ENCODE assay signal across 1 cellular context in the genomic region with DNA sequence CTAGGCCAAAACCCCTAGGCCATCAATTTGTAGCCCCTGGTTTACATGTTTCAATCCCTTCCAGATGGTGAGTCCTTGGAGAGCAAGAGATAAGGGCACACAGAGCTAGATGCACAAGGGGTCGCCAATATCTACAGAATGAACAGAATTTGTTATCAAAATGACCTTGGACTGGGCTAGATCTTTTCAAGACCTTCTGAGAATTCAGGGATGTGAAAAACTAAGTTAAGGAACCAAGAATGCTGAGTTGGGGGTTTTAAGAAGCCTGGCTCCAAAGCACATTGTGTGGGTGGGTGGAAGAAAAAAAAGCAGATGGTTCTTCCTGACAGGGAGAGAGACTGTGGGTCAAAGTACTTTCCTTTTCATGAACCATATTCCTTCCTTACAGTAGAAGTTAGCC.
TF ChIP-seq lines count a peak whose summit lies in the region.

No MANE protein-coding gene starts in this region.

TF ChIP-seq in K562, 482 proteins besides CTCF, POLR2A, EP300 and RAD21 (continued from another document and continues in another):
- TF ChIP-seq, protein P1, sequence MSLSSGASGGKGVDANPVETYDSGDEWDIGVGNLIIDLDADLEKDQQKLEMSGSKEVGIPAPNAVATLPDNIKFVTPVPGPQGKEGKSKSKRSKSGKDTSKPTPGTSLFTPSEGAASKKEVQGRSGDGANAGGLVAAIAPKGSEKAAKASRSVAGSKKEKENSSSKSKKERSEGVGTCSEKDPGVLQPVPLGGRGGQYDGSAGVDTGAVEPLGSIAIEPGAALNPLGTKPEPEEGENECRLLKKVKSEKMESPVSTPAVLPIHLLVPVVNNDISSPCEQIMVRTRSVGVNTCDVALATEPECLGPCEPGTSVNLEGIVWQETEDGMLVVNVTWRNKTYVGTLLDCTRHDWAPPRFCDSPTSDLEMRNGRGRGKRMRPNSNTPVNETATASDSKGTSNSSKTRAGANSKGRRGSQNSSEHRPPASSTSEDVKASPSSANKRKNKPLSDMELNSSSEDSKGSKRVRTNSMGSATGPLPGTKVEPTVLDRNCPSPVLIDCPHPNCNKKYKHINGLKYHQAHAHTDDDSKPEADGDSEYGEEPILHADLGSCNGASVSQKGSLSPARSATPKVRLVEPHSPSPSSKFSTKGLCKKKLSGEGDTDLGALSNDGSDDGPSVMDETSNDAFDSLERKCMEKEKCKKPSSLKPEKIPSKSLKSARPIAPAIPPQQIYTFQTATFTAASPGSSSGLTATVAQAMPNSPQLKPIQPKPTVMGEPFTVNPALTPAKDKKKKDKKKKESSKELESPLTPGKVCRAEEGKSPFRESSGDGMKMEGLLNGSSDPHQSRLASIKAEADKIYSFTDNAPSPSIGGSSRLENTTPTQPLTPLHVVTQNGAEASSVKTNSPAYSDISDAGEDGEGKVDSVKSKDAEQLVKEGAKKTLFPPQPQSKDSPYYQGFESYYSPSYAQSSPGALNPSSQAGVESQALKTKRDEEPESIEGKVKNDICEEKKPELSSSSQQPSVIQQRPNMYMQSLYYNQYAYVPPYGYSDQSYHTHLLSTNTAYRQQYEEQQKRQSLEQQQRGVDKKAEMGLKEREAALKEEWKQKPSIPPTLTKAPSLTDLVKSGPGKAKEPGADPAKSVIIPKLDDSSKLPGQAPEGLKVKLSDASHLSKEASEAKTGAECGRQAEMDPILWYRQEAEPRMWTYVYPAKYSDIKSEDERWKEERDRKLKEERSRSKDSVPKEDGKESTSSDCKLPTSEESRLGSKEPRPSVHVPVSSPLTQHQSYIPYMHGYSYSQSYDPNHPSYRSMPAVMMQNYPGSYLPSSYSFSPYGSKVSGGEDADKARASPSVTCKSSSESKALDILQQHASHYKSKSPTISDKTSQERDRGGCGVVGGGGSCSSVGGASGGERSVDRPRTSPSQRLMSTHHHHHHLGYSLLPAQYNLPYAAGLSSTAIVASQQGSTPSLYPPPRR (CRISPR knock-in tag; IDR thresholded peaks at IDR 0.05; ENCODE audit: borderline replicate concordance), result no peak
- TF ChIP-seq ARID1B (IDR thresholded peaks at IDR 0.05) (peak; percentile 86), LARP7 (IDR thresholded peaks at IDR 0.05) (no peak), FOSL1 (tag; conservative IDR thresholded peaks at IDR 0.05) (no peak), HNRNPLL (IDR thresholded peaks at IDR 0.05; ENCODE audit: low read depth, low read length, poor library complexity, severe bottlenecking) (no peak), TARDBP (IDR thresholded peaks at IDR 0.05) (no peak), ZNF217 (CRISPR knock-in tag; IDR thresholded peaks at IDR 0.05) (no peak), TCF3 (CRISPR knock-in tag; IDR thresholded peaks at IDR 0.05) (peak; percentile 72), HMG20A (CRISPR knock-in tag; conservative IDR thresholded peaks at IDR 0.05) (no peak), ZNF174 (CRISPR knock-in tag; IDR thresholded peaks at IDR 0.05) (no peak), EHMT2 (IDR thresholded peaks at IDR 0.05) (0 out of 2 replicates have a peak, but pooled peaks have one; percentile 21), SAP30 (IDR thresholded peaks at IDR 0.05; ENCODE audit: borderline replicate concordance, insufficient read depth, low read depth, low read length, poor library complexity, severe bottlenecking) (no peak), CSDE1 (IDR thresholded peaks at IDR 0.05) (no peak), UBTF (IDR thresholded peaks at IDR 0.05; ENCODE audit: borderline replicate concordance in 1 of 2, low read depth in 2 of 2, low read length in 2 of 2) (no peak), DLX4 (CRISPR knock-in tag; IDR thresholded peaks at IDR 0.05) (no peak), ZNF584 (CRISPR knock-in tag; IDR thresholded peaks at IDR 0.05; ENCODE audit: low read depth) (peak; percentile 66; the same call in 1 of the 2 replicates), ZNF589 (CRISPR knock-in tag; IDR thresholded peaks at IDR 0.05; ENCODE audit: low read depth) (peak; percentile 64), ZNF384 (IDR thresholded peaks at IDR 0.05; ENCODE audit: low read depth, low read length) (peak; percentile 78), XRCC4 (IDR thresholded peaks at IDR 0.05; ENCODE audit: extremely low read depth, insufficient read depth, insufficient read length) (no peak), HDAC3 (IDR thresholded peaks at IDR 0.05; ENCODE audit: borderline replicate concordance, partially characterized antibody) (peak; percentile 42), GABPB2 (CRISPR knock-in tag; conservative IDR thresholded peaks at IDR 0.05) (no peak), ESRRA (IDR thresholded peaks at IDR 0.05; ENCODE audit: borderline replicate concordance, low read depth) (peak; percentile 91), THRAP3 (IDR thresholded peaks at IDR 0.05; ENCODE audit: borderline replicate concordance) (no peak), GTF2B (IDR thresholded peaks at IDR 0.05; ENCODE audit: extremely low read depth, insufficient read length) (no peak), ELF1 (tag; IDR thresholded peaks at IDR 0.05) (no peak), DACH1 (IDR thresholded peaks at IDR 0.05; ENCODE audit: partially characterized antibody) (no peak), RHOXF2B (CRISPR knock-in tag; conservative IDR thresholded peaks at IDR 0.05) (no peak), HMGN3 (IDR thresholded peaks at IDR 0.05; ENCODE audit: borderline replicate concordance, extremely low read depth, insufficient read length, low read depth, low read length) (no peak), ZNF197 (CRISPR knock-in tag; IDR thresholded peaks at IDR 0.05; ENCODE audit: low read depth) (no peak), CC2D1A (IDR thresholded peaks at IDR 0.05) (peak; percentile 66; the same call in 1 of the 2 replicates)
- TF ChIP-seq, protein P2, sequence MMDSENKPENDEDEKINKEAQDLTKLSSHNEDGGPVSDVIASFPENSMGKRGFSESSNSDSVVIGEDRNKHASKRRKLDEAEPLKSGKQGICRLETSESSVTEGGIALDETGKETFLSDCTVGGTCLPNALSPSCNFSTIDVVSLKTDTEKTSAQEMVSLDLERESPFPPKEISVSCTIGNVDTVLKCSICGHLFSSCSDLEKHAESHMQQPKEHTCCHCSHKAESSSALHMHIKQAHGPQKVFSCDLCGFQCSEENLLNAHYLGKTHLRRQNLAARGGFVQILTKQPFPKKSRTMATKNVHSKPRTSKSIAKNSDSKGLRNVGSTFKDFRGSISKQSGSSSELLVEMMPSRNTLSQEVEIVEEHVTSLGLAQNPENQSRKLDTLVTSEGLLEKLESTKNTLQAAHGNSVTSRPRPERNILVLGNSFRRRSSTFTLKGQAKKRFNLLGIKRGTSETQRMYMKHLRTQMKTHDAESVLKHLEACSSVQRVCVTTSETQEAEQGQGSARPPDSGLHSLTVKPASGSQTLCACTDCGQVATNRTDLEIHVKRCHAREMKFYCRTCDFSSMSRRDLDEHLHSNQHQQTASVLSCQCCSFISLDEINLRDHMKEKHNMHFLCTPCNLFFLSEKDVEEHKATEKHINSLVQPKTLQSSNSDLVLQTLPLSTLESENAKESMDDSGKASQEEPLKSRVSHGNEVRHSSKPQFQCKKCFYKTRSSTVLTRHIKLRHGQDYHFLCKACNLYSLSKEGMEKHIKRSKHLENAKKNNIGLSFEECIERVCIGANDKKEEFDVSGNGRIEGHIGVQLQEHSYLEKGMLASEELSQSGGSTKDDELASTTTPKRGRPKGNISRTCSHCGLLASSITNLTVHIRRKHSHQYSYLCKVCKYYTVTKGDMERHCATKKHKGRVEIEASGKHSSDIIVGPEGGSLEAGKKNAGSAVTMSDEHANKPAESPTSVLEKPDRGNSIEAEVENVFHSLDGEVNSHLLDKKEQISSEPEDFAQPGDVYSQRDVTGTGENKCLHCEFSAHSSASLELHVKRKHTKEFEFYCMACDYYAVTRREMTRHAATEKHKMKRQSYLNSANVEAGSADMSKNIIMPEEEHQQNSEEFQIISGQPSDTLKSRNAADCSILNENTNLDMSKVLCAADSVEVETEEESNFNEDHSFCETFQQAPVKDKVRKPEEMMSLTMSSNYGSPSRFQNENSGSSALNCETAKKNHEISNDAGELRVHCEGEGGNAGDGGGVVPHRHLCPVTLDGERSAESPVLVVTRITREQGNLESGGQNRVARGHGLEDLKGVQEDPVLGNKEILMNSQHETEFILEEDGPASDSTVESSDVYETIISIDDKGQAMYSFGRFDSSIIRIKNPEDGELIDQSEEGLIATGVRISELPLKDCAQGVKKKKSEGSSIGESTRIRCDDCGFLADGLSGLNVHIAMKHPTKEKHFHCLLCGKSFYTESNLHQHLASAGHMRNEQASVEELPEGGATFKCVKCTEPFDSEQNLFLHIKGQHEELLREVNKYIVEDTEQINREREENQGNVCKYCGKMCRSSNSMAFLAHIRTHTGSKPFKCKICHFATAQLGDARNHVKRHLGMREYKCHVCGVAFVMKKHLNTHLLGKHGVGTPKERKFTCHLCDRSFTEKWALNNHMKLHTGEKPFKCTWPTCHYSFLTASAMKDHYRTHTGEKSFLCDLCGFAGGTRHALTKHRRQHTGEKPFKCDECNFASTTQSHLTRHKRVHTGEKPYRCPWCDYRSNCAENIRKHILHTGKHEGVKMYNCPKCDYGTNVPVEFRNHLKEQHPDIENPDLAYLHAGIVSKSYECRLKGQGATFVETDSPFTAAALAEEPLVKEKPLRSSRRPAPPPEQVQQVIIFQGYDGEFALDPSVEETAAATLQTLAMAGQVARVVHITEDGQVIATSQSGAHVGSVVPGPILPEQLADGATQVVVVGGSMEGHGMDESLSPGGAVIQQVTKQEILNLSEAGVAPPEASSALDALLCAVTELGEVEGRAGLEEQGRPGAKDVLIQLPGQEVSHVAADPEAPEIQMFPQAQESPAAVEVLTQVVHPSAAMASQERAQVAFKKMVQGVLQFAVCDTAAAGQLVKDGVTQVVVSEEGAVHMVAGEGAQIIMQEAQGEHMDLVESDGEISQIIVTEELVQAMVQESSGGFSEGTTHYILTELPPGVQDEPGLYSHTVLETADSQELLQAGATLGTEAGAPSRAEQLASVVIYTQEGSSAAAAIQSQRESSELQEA (IDR thresholded peaks at IDR 0.05; ENCODE audit: low read depth), result no peak
- TF ChIP-seq, protein P3, sequence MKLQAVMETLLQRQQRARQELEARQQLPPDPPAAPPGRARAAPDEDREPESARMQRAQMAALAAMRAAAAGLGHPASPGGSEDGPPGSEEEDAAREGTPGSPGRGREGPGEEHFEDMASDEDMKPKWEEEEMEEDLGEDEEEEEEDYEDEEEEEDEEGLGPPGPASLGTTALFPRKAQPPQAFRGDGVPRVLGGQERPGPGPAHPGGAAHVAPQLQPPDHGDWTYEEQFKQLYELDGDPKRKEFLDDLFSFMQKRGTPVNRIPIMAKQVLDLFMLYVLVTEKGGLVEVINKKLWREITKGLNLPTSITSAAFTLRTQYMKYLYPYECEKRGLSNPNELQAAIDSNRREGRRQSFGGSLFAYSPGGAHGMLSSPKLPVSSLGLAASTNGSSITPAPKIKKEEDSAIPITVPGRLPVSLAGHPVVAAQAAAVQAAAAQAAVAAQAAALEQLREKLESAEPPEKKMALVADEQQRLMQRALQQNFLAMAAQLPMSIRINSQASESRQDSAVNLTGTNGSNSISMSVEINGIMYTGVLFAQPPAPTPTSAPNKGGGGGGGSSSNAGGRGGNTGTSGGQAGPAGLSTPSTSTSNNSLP (IDR thresholded peaks at IDR 0.05; ENCODE audit: borderline replicate concordance, low read depth, low read length), result peak; percentile 53; the same call in 1 of the 2 replicates
- TF ChIP-seq, protein P4, sequence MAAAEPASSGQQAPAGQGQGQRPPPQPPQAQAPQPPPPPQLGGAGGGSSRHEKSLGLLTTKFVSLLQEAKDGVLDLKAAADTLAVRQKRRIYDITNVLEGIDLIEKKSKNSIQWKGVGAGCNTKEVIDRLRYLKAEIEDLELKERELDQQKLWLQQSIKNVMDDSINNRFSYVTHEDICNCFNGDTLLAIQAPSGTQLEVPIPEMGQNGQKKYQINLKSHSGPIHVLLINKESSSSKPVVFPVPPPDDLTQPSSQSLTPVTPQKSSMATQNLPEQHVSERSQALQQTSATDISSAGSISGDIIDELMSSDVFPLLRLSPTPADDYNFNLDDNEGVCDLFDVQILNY (CRISPR knock-in tag; IDR thresholded peaks at IDR 0.05), result no peak
- TF ChIP-seq, protein P5, sequence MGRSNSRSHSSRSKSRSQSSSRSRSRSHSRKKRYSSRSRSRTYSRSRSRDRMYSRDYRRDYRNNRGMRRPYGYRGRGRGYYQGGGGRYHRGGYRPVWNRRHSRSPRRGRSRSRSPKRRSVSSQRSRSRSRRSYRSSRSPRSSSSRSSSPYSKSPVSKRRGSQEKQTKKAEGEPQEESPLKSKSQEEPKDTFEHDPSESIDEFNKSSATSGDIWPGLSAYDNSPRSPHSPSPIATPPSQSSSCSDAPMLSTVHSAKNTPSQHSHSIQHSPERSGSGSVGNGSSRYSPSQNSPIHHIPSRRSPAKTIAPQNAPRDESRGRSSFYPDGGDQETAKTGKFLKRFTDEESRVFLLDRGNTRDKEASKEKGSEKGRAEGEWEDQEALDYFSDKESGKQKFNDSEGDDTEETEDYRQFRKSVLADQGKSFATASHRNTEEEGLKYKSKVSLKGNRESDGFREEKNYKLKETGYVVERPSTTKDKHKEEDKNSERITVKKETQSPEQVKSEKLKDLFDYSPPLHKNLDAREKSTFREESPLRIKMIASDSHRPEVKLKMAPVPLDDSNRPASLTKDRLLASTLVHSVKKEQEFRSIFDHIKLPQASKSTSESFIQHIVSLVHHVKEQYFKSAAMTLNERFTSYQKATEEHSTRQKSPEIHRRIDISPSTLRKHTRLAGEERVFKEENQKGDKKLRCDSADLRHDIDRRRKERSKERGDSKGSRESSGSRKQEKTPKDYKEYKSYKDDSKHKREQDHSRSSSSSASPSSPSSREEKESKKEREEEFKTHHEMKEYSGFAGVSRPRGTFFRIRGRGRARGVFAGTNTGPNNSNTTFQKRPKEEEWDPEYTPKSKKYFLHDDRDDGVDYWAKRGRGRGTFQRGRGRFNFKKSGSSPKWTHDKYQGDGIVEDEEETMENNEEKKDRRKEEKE (IDR thresholded peaks at IDR 0.05; ENCODE audit: borderline replicate concordance in 1 of 2, control insufficient read depth in 1 of 2, low read depth in 2 of 2, low read length in 1 of 2), result no peak
